Comparison of ENCODE assay signal across 9 cellular contexts in genomic region chr1:30707412-30708360, GRCh38. TPM values are rescaled to one million over a fixed set of nuclear protein-coding genes. Genes with fewer than 3 reads are reported as not detected.
A peak's percentile ranks its signal among the peaks of the same experiment; 100 is the strongest.
DNase-seq lines count a peak whose midpoint lies in the region; ATAC-seq, FAIRE-seq and TF ChIP-seq lines count a peak whose summit lies in the region.
"Had no signal": no experiment of that assay in that cellular context is flagged by ENCODE, and none has a peak within 500 bp of the region (broad histone marks: within the 10 kb centered on the region; RNA-seq: fewer than 3 reads in every experiment).

No MANE protein-coding gene starts in this region.

- BruUV-seq in endothelial cell of umbilical vein (replicated peaks; lab: Mats Ljungman, UMichigan) = no TSS peak

- H3K4me2 ChIP-seq in endothelial cell of umbilical vein (ENCODE audit: insufficient read depth, low read length) = no peak overlapping the region

- DNase-seq in CD4-positive, CD25-positive, alpha-beta regulatory T cell = peak; percentile 37 to 46 (median 42)
- peak; percentile 99 for DNase-seq in NCI-H82 (lab: John Stamatoyannopoulos, UW)
- DNase-seq in activated CD8-positive, alpha-beta memory T cell treated with anti-CD3 and anti-CD28 coated beads, Interleukin-2, amount 10 ng/mL, durations not matched to agents 7 days and 5 days = peak; percentile 61
- DNase-seq in endothelial cell of umbilical vein (ENCODE audit: low read depth, low spot score) = peak; percentile 50
- peak; percentile 70 for DNase-seq in middle frontal gyrus (ENCODE audit: extremely low spot score, low spot score)
- DNase-seq in stimulated activated effector memory CD8-positive, alpha-beta T cell treated with anti-CD3 and anti-CD28 coated beads, Interleukin-12 subunit alpha, Interleukin-12 subunit beta, amount 100 ng/mL, for 72 hours (ENCODE audit: low spot score in 2 of 2) = peak; percentile 34 to 77

- peak; percentile 77 for FAIRE-seq in endothelial cell of umbilical vein (lab: Jason Lieb, UNC)

- H3K9me3 ChIP-seq in CD4-positive, CD25-positive, alpha-beta regulatory T cell (ENCODE audit: control insufficient read depth in 2 of 2, low read length in 2 of 2) = no peaks in the 10 kb centered on the region
- H3K9me3 ChIP-seq in endothelial cell of umbilical vein (replicated peaks; ENCODE audit: control insufficient read depth, insufficient read depth, low read length) = no peaks in the 10 kb centered on the region

- no peaks in the 10 kb centered on the region for H3K4me1 ChIP-seq in CD4-positive, CD25-positive, alpha-beta regulatory T cell (ENCODE audit: control insufficient read depth, insufficient read depth, low read length, poor library complexity, severe bottlenecking)
- no peaks in the 10 kb centered on the region for H3K4me1 ChIP-seq in endothelial cell of umbilical vein (ENCODE audit: control insufficient read depth, extremely low read depth, insufficient read depth, low read length)

- peaks cover 2% of the 10 kb centered on the region for H3K27me3 ChIP-seq in CD4-positive, CD25-positive, alpha-beta regulatory T cell (ENCODE audit: control insufficient read depth, insufficient read depth, low read length)
- peaks cover 0 to 3% of the 10 kb centered on the region in 2 experiments for H3K27me3 ChIP-seq in endothelial cell of umbilical vein (ENCODE audit: control insufficient read depth in 2 of 2, insufficient read depth in 2 of 2, low read length in 2 of 2)

- H3K79me2 ChIP-seq in endothelial cell of umbilical vein (ENCODE audit: control insufficient read depth, insufficient read depth, low read length) = no peaks in the 10 kb centered on the region

- no peak overlapping the region for H3K4me3 ChIP-seq in CD4-positive, CD25-positive, alpha-beta regulatory T cell (ENCODE audit: low read depth, low read length)
- no peak overlapping the region for H3K4me3 ChIP-seq in endothelial cell of umbilical vein (replicated peaks in 1 of 3; ENCODE audit: insufficient read depth in 1 of 3, low read depth in 1 of 3, low read length in 3 of 3)

- CTCF ChIA-PET in activated CD8-positive, alpha-beta memory T cell treated with anti-CD3 and anti-CD28 coated beads, Interleukin-2, amount 10 ng/mL, durations not matched to agents 7 days and 5 days (lab: Charles Lee) = interaction anchor here (0.6 to 3.6 kb wide), 6 partner anchors 10 to 1477 kb away, joined by 3 to 11 read pairs (median 3); partner anchors contain the start of gene MECR
- CTCF ChIA-PET in endothelial cell of umbilical vein (lab: Charles Lee) = interaction anchor here (0.6 to 2.2 kb wide), 29 partner anchors 8 to 1922 kb away, joined by 3 to 21 read pairs (median 4); partner anchors contain the start of gene PTPRU

- intact Hi-C loops in endothelial cell of umbilical vein (cut with micrococcal nuclease) = loop anchor here (1.0 to 2.0 kb wide), 11 partner anchors 327 to 1825 kb away; partner anchors contain the start of gene PTPRU

- no peaks in the 10 kb centered on the region for H3K4me1 Mint-ChIP-seq in CD4-positive, CD25-positive, alpha-beta regulatory T cell
- H3K4me1 Mint-ChIP-seq in activated CD8-positive, alpha-beta memory T cell treated with anti-CD3 and anti-CD28 coated beads, Interleukin-2, amount 10 ng/mL, durations not matched to agents 7 days and 5 days = no peaks in the 10 kb centered on the region
- H3K4me1 Mint-ChIP-seq in stimulated activated effector memory CD8-positive, alpha-beta T cell treated with anti-CD3 and anti-CD28 coated beads, Interleukin-12 subunit alpha, Interleukin-12 subunit beta, amount 100 ng/mL, for 72 hours = peaks cover 10% of the 10 kb centered on the region

- no peak overlapping the region for H3K9ac ChIP-seq in endothelial cell of umbilical vein (replicated peaks; ENCODE audit: extremely low read depth, insufficient read depth, low read length)

- no peak overlapping the region for H2AFZ ChIP-seq in endothelial cell of umbilical vein (ENCODE audit: low read depth, low read length)

- no peaks in the 10 kb centered on the region for H3K9me1 ChIP-seq in endothelial cell of umbilical vein (replicated peaks; ENCODE audit: control insufficient read depth, extremely low read depth, insufficient read depth, low read length)

- H3K27ac Mint-ChIP-seq in CD4-positive, CD25-positive, alpha-beta regulatory T cell = no peak overlapping the region
- H3K27ac Mint-ChIP-seq in activated CD8-positive, alpha-beta memory T cell treated with anti-CD3 and anti-CD28 coated beads, Interleukin-2, amount 10 ng/mL, durations not matched to agents 7 days and 5 days = no peak overlapping the region
- no peak overlapping the region for H3K27ac Mint-ChIP-seq in stimulated activated effector memory CD8-positive, alpha-beta T cell treated with anti-CD3 and anti-CD28 coated beads, Interleukin-12 subunit alpha, Interleukin-12 subunit beta, amount 100 ng/mL, for 72 hours
- H3K27ac Mint-ChIP-seq: IgD-negative memory B cell had no signal

- TF ChIP-seq POLR2A in endothelial cell of umbilical vein (IDR thresholded peaks at IDR 0.05; ENCODE audit: low read depth, low read length) = no peak

- H4K20me1 ChIP-seq in endothelial cell of umbilical vein (replicated peaks; ENCODE audit: control insufficient read depth, extremely low read depth, insufficient read depth, low read length) = no peaks in the 10 kb centered on the region

- H3K9me3 Mint-ChIP-seq in CD4-positive, CD25-positive, alpha-beta regulatory T cell = no peaks in the 10 kb centered on the region
- no peaks in the 10 kb centered on the region for H3K9me3 Mint-ChIP-seq in activated CD8-positive, alpha-beta memory T cell treated with anti-CD3 and anti-CD28 coated beads, Interleukin-2, amount 10 ng/mL, durations not matched to agents 7 days and 5 days (ENCODE audit: low read depth)
- no peaks in the 10 kb centered on the region for H3K9me3 Mint-ChIP-seq in stimulated activated effector memory CD8-positive, alpha-beta T cell treated with anti-CD3 and anti-CD28 coated beads, Interleukin-12 subunit alpha, Interleukin-12 subunit beta, amount 100 ng/mL, for 72 hours

- H3K4me3 Mint-ChIP-seq in CD4-positive, CD25-positive, alpha-beta regulatory T cell = no peak overlapping the region
- no peak overlapping the region for H3K4me3 Mint-ChIP-seq in activated CD8-positive, alpha-beta memory T cell treated with anti-CD3 and anti-CD28 coated beads, Interleukin-2, amount 10 ng/mL, durations not matched to agents 7 days and 5 days
- H3K4me3 Mint-ChIP-seq in stimulated activated effector memory CD8-positive, alpha-beta T cell treated with anti-CD3 and anti-CD28 coated beads, Interleukin-12 subunit alpha, Interleukin-12 subunit beta, amount 100 ng/mL, for 72 hours = no peak overlapping the region
- H3K4me3 Mint-ChIP-seq: IgD-negative memory B cell had no signal

- H3K27ac ChIP-seq in CD4-positive, CD25-positive, alpha-beta regulatory T cell (ENCODE audit: insufficient read depth, low read length, poor library complexity, severe bottlenecking) = no peak overlapping the region
- no peak overlapping the region for H3K27ac ChIP-seq in endothelial cell of umbilical vein (ENCODE audit: insufficient read depth, low read depth, low read length)

- ATAC-seq in CD4-positive, CD25-positive, alpha-beta regulatory T cell (ENCODE audit: low read depth in 2 of 2) = peak; percentile 53 to 59
- peak; percentile 56 for ATAC-seq in HG02642 (IDR thresholded peaks at IDR 0.05; ENCODE audit: poor library complexity, unreplicated experiment)
- ATAC-seq in activated CD8-positive, alpha-beta memory T cell treated with anti-CD3 and anti-CD28 coated beads, Interleukin-2, amount 10 ng/mL, durations not matched to agents 7 days and 5 days = peak; percentile 63
- peak; percentile 63 for ATAC-seq in stimulated activated effector memory CD8-positive, alpha-beta T cell treated with anti-CD3 and anti-CD28 coated beads, Interleukin-12 subunit alpha, Interleukin-12 subunit beta, amount 100 ng/mL, for 72 hours
- ATAC-seq in HG02571 (IDR thresholded peaks at IDR 0.05; ENCODE audit: unreplicated experiment) = no peak

- dilution Hi-C loops in endothelial cell of umbilical vein (cut with MboI; ENCODE audit: extremely low pct_ligation_motif_present, low sequenced_read_pairs) = no loop called here

- H3K36me3 ChIP-seq in CD4-positive, CD25-positive, alpha-beta regulatory T cell (ENCODE audit: control insufficient read depth, insufficient read depth, low read length) = no peaks in the 10 kb centered on the region
- H3K36me3 ChIP-seq in endothelial cell of umbilical vein (ENCODE audit: control insufficient read depth in 2 of 2, extremely low read depth in 1 of 2, insufficient read depth in 2 of 2, low read length in 2 of 2) = no peaks in the 10 kb centered on the region

- no peaks in the 10 kb centered on the region for H3K36me3 Mint-ChIP-seq in CD4-positive, CD25-positive, alpha-beta regulatory T cell
- H3K36me3 Mint-ChIP-seq in activated CD8-positive, alpha-beta memory T cell treated with anti-CD3 and anti-CD28 coated beads, Interleukin-2, amount 10 ng/mL, durations not matched to agents 7 days and 5 days = no peaks in the 10 kb centered on the region
- H3K36me3 Mint-ChIP-seq in stimulated activated effector memory CD8-positive, alpha-beta T cell treated with anti-CD3 and anti-CD28 coated beads, Interleukin-12 subunit alpha, Interleukin-12 subunit beta, amount 100 ng/mL, for 72 hours = no peaks in the 10 kb centered on the region

- POLR2A ChIA-PET in endothelial cell of umbilical vein (lab: Charles Lee) = interaction anchor here (0.5 to 0.6 kb wide), 2 partner anchors 1469 to 1827 kb away, joined by 3 to 5 read pairs; no protein-coding TSS in a partner anchor

- TF ChIP-seq CTCF in endothelial cell of umbilical vein (IDR thresholded peaks at IDR 0.05; ENCODE audit: extremely low read depth in 1 of 2, insufficient read depth in 1 of 2, low read depth in 1 of 2, low read length in 2 of 2) = peak; percentile 84 to 88

- peaks cover 22% of the 10 kb centered on the region for H3K27me3 Mint-ChIP-seq in CD4-positive, CD25-positive, alpha-beta regulatory T cell
- H3K27me3 Mint-ChIP-seq in activated CD8-positive, alpha-beta memory T cell treated with anti-CD3 and anti-CD28 coated beads, Interleukin-2, amount 10 ng/mL, durations not matched to agents 7 days and 5 days = peaks cover 21% of the 10 kb centered on the region

RNA-seq across cellular contexts. Expression of gene MATN1, which starts 15.7 kb away (rescaled TPM):
- total RNA-seq in CD4-positive, CD25-positive, alpha-beta regulatory T cell = 1.9 TPM
- polyA plus RNA-seq in CD4-positive, CD25-positive, alpha-beta regulatory T cell = not detected
- under 1 TPM in 1 of 2 experiments, not detected in 1; 0.32 TPM for total RNA-seq in activated CD8-positive, alpha-beta memory T cell treated with anti-CD3 and anti-CD28 coated beads, Interleukin-2, amount 10 ng/mL, durations not matched to agents 7 days and 5 days
- 0.29 TPM in 1 of 2 replicates, not detected in the other for total RNA-seq in endothelial cell of umbilical vein
- polyA plus RNA-seq in endothelial cell of umbilical vein = 0.13 and 0.36 TPM in 2 replicates
- 0.03 and 0.04 TPM in 2 replicates for polyA plus RNA-seq in endothelial cell of umbilical vein (2011; cell fraction: cytosol; rRNA removed)
- polyA plus RNA-seq in endothelial cell of umbilical vein (2011; cell fraction: nucleus; rRNA removed) = 0.41 and 0.69 TPM in 2 replicates
- 0.16 TPM in 1 of 2 replicates, not detected in the other for polyA plus RNA-seq in endothelial cell of umbilical vein (2012)
- polyA minus RNA-seq in endothelial cell of umbilical vein = 0.19 and 0.51 TPM in 2 replicates
- not detected for polyA minus RNA-seq in endothelial cell of umbilical vein (2011; cell fraction: cytosol; rRNA and poly(A)+ RNA removed)
- polyA minus RNA-seq in endothelial cell of umbilical vein (2011; cell fraction: nucleus; rRNA and poly(A)+ RNA removed) = not detected in 2 replicates
- polyA plus RNA-seq: IgD-negative memory B cell had no signal

RNA-seq across cellular contexts. Expression of gene LAPTM5, which starts 49.9 kb away (rescaled TPM):
- 589 TPM for total RNA-seq in CD4-positive, CD25-positive, alpha-beta regulatory T cell
- 100 to 1,000 TPM; 552 to 687 (median 620) TPM for polyA plus RNA-seq in CD4-positive, CD25-positive, alpha-beta regulatory T cell
- 100 to 1,000 TPM; 326 to 386 TPM for total RNA-seq in activated CD8-positive, alpha-beta memory T cell treated with anti-CD3 and anti-CD28 coated beads, Interleukin-2, amount 10 ng/mL, durations not matched to agents 7 days and 5 days
- 73.0 and 95.2 TPM in 2 replicates for total RNA-seq in endothelial cell of umbilical vein
- polyA plus RNA-seq in endothelial cell of umbilical vein = 83.4 and 98.9 TPM in 2 replicates
- polyA plus RNA-seq in endothelial cell of umbilical vein (2011; cell fraction: cytosol; rRNA removed) = 72.2 and 80.1 TPM in 2 replicates
- polyA plus RNA-seq in endothelial cell of umbilical vein (2011; cell fraction: nucleus; rRNA removed) = 31.8 and 35.0 TPM in 2 replicates
- 72.6 and 111 TPM in 2 replicates for polyA plus RNA-seq in endothelial cell of umbilical vein (2012)
- 112 and 124 TPM in 2 replicates for polyA minus RNA-seq in endothelial cell of umbilical vein
- polyA minus RNA-seq in endothelial cell of umbilical vein (2011; cell fraction: cytosol; rRNA and poly(A)+ RNA removed) = not detected
- polyA minus RNA-seq in endothelial cell of umbilical vein (2011; cell fraction: nucleus; rRNA and poly(A)+ RNA removed) = 12.2 and 16.6 TPM in 2 replicates

Comparison
In these comparisons a context has a peak if more than half of its experiments do, and no peak if none do; other contexts are left out.
1. DNase-seq: peak in every context shown above with its lines; median percentile 99 in NCI-H82; 70 in middle frontal gyrus; 61 in activated CD8-positive, alpha-beta memory T cell treated with anti-CD3 and anti-CD28 coated beads, Interleukin-2, amount 10 ng/mL, durations not matched to agents 7 days and 5 days; 56 in stimulated activated effector memory CD8-positive, alpha-beta T cell treated with anti-CD3 and anti-CD28 coated beads, Interleukin-12 subunit alpha, Interleukin-12 subunit beta, amount 100 ng/mL, for 72 hours; 50 in endothelial cell of umbilical vein; 42 in CD4-positive, CD25-positive, alpha-beta regulatory T cell.